ENCODE assay signal across 25 cellular contexts in genomic region chr3:142244056-142244455, GRCh38.
"Had no signal": no experiment of that assay in that cellular context is flagged by ENCODE, and none has a peak within 500 bp of the region (broad histone marks: within the 10 kb centered on the region; RNA-seq: fewer than 3 reads in every experiment).

No MANE protein-coding gene starts in this region.

- H3K36me3 Mint-ChIP-seq: activated naive CD4-positive, alpha-beta T cell treated with anti-CD3 and anti-CD28 coated beads, Interleukin-2, amount 50 U/mL, for 72 hours; natural killer cell treated with Interleukin-12 subunit alpha and Interleukin-12 subunit beta and Interleukin-15 and Interleukin-18, amount 100 ng/mL, for 72 hours; stimulated activated memory B cell treated with anti-CD40 and anti-IgM and Interleukin-4, amounts not matched to agents 10 μg/mL and 1 μg/mL and 100 μg/mL, for 72 hours had no signal

- H3K4me3 ChIP-seq: breast epithelium, left lung, lung, mucosa of descending colon, right atrium auricular region, smooth muscle cell, stomach, thyroid gland, upper lobe of left lung, vagina had no signal

- H3K4me3 Mint-ChIP-seq: activated T-cell treated with anti-CD3 and anti-CD28 coated beads, Interleukin-2, amount 50 U/mL, for 72 hours; natural killer cell treated with Interleukin-12 subunit alpha and Interleukin-12 subunit beta and Interleukin-15 and Interleukin-18, amount 100 ng/mL, for 72 hours; stimulated activated memory B cell treated with anti-CD40 and anti-IgM and Interleukin-4, amounts not matched to agents 10 μg/mL and 1 μg/mL and 100 μg/mL, for 72 hours had no signal

- H3K4me1 Mint-ChIP-seq: stimulated activated memory B cell treated with anti-CD40 and anti-IgM and Interleukin-4, amounts not matched to agents 10 μg/mL and 1 μg/mL and 100 μg/mL, for 72 hours had no signal

- H3K9me3 ChIP-seq: breast epithelium, left lung, mucosa of descending colon, stomach, thyroid gland, upper lobe of left lung, vagina had no signal

- H3K27ac Mint-ChIP-seq: activated naive CD4-positive, alpha-beta T cell treated with anti-CD3 and anti-CD28 coated beads, Interleukin-2, amount 50 U/mL, for 72 hours; activated T-cell treated with anti-CD3 and anti-CD28 coated beads, Interleukin-2, amount 50 U/mL, for 72 hours; natural killer cell treated with Interleukin-12 subunit alpha and Interleukin-12 subunit beta and Interleukin-15 and Interleukin-18, amount 100 ng/mL, for 72 hours; stimulated activated memory B cell treated with anti-CD40 and anti-IgM and Interleukin-4, amounts not matched to agents 10 μg/mL and 1 μg/mL and 100 μg/mL, for 72 hours had no signal

- DNase-seq: activated CD4-positive, alpha-beta T cell treated with anti-CD3 and anti-CD28 coated beads for 4 hours; activated CD4-positive, alpha-beta T cell treated with anti-CD3 and anti-CD28 coated beads, Interleukin-2, amount 50 U/mL, for 4 hours; activated naive CD4-positive, alpha-beta T cell; activated T-cell treated with anti-CD3 and anti-CD28 coated beads for 4 hours; activated T-cell treated with anti-CD3 and anti-CD28 coated beads, Interleukin-2, amount 50 U/mL, for 72 hours; central memory CD4-positive, alpha-beta T cell; foreskin keratinocyte; left lung; mucosa of descending colon; stimulated activated CD4-positive, alpha-beta T cell treated with anti-CD3 and anti-CD28 coated beads, Interleukin-1b, Interleukin-23, amount 100 ng/mL, for 48 hours; stimulated activated CD4-positive, alpha-beta T cell treated with anti-CD3 and anti-CD28 coated beads, Interleukin-4, amount 100 ng/mL, for 4 hours; stimulated activated CD8-positive, alpha-beta memory T cell treated with anti-CD3 and anti-CD28 coated beads, Interleukin-4, amount 100 ng/mL, for 48 hours; stomach; thyroid gland; upper lobe of left lung had no signal

- H3K4me1 ChIP-seq: breast epithelium, foreskin keratinocyte, left lung, right atrium auricular region, stomach, thyroid gland, upper lobe of left lung, vagina had no signal

- H3K27me3 ChIP-seq: breast epithelium, left lung, right atrium auricular region, stomach, thyroid gland, upper lobe of left lung, vagina had no signal

- ATAC-seq: activated naive CD4-positive, alpha-beta T cell treated with anti-CD3 and anti-CD28 coated beads, Interleukin-2, amount 50 U/mL, for 72 hours; activated T-cell treated with anti-CD3 and anti-CD28 coated beads, Interleukin-2, amount 50 U/mL, for 72 hours; esophagus mucosa; foreskin keratinocyte; left lung; mucosa of descending colon; natural killer cell treated with Interleukin-12 subunit alpha and Interleukin-12 subunit beta and Interleukin-15 and Interleukin-18, amount 100 ng/mL, for 72 hours; stimulated activated memory B cell treated with anti-CD40 and anti-IgM and Interleukin-4, amounts not matched to agents 10 μg/mL and 1 μg/mL and 100 μg/mL, for 72 hours had no signal

- H3K4me2 ChIP-seq: smooth muscle cell had no signal

- H3K27ac ChIP-seq: breast epithelium, foreskin keratinocyte, left lung, right atrium auricular region, stomach, thyroid gland, upper lobe of left lung, vagina, VCaP had no signal

- H3K9me3 Mint-ChIP-seq: activated naive CD4-positive, alpha-beta T cell treated with anti-CD3 and anti-CD28 coated beads, Interleukin-2, amount 50 U/mL, for 72 hours; natural killer cell treated with Interleukin-12 subunit alpha and Interleukin-12 subunit beta and Interleukin-15 and Interleukin-18, amount 100 ng/mL, for 72 hours had no signal

- H3K36me3 ChIP-seq: breast epithelium, left lung, right atrium auricular region, stomach, thyroid gland, upper lobe of left lung, vagina had no signal
